In the genomic region with DNA sequence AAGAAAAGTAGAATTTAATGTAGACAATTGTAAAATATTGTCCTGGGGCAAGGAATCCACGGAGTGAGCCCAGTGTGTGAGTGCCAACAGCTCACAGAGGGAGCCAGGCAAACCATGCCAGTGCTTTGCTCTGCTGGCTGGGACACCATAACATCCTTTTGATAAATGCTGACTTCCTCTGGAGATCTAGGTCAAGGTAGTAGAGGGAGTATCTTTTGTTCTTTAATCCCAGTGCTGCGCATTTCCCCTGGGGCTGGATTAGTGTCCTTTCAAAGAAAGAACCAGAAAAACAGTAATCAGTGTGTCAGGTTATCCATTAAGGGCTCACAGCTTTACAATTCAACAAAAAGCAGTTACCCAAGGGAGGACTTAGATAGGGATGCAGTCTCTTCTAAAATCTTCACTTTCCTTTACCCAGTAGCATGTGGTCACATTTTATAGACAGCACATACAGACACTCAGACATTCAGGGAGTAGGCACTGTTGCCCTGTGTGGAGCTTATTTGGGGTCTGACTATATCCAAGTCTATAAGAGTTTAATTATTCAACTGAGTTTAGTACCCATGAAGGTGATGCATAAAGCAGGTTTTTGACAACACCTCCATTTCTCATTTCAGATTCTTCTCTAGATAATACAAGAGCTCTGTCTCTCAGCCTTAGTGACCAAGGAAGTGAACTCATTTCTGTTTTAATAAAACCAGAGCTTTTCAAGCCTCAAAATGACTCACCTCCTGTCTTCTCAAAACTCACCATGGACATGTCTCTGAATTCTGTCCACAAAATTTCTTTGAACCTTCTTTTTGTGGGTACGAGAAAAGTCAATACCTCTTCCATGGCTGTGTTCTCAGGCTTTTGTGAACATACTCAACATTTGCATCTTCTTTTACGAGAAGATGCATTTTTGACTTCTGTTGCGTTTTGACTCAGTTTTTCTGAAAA, we compare ENCODE assay signal across 1 cellular context.
TF ChIP-seq lines count a peak whose summit lies in the region.

No MANE protein-coding gene starts in this region.

TF ChIP-seq in GM23338, 12 proteins besides CTCF, POLR2A, EP300 and RAD21 (continued from another document):
- TF ChIP-seq, protein P1, sequence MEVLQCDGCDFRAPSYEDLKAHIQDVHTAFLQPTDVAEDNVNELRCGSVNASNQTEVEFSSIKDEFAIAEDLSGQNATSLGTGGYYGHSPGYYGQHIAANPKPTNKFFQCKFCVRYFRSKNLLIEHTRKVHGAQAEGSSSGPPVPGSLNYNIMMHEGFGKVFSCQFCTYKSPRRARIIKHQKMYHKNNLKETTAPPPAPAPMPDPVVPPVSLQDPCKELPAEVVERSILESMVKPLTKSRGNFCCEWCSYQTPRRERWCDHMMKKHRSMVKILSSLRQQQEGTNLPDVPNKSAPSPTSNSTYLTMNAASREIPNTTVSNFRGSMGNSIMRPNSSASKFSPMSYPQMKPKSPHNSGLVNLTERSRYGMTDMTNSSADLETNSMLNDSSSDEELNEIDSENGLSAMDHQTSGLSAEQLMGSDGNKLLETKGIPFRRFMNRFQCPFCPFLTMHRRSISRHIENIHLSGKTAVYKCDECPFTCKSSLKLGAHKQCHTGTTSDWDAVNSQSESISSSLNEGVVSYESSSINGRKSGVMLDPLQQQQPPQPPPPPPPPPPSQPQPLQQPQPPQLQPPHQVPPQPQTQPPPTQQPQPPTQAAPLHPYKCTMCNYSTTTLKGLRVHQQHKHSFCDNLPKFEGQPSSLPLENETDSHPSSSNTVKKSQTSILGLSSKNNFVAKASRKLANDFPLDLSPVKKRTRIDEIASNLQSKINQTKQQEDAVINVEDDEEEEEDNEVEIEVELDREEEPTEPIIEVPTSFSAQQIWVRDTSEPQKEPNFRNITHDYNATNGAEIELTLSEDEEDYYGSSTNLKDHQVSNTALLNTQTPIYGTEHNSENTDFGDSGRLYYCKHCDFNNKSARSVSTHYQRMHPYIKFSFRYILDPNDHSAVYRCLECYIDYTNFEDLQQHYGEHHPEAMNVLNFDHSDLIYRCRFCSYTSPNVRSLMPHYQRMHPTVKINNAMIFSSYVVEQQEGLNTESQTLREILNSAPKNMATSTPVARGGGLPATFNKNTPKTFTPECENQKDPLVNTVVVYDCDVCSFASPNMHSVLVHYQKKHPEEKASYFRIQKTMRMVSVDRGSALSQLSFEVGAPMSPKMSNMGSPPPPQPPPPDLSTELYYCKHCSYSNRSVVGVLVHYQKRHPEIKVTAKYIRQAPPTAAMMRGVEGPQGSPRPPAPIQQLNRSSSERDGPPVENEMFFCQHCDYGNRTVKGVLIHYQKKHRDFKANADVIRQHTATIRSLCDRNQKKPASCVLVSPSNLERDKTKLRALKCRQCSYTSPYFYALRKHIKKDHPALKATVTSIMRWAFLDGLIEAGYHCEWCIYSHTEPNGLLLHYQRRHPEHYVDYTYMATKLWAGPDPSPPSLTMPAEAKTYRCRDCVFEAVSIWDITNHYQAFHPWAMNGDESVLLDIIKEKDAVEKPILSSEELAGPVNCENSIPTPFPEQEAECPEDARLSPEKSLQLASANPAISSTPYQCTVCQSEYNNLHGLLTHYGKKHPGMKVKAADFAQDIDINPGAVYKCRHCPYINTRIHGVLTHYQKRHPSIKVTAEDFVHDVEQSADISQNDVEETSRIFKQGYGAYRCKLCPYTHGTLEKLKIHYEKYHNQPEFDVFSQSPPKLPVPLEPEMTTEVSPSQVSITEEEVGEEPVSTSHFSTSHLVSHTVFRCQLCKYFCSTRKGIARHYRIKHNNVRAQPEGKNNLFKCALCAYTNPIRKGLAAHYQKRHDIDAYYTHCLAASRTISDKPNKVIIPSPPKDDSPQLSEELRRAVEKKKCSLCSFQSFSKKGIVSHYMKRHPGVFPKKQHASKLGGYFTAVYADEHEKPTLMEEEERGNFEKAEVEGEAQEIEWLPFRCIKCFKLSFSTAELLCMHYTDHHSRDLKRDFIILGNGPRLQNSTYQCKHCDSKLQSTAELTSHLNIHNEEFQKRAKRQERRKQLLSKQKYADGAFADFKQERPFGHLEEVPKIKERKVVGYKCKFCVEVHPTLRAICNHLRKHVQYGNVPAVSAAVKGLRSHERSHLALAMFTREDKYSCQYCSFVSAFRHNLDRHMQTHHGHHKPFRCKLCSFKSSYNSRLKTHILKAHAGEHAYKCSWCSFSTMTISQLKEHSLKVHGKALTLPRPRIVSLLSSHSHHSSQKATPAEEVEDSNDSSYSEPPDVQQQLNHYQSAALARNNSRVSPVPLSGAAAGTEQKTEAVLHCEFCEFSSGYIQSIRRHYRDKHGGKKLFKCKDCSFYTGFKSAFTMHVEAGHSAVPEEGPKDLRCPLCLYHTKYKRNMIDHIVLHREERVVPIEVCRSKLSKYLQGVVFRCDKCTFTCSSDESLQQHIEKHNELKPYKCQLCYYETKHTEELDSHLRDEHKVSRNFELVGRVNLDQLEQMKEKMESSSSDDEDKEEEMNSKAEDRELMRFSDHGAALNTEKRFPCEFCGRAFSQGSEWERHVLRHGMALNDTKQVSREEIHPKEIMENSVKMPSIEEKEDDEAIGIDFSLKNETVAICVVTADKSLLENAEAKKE (CRISPR knock-in tag; IDR thresholded peaks at IDR 0.05): no peak
- TF ChIP-seq EZH2 (IDR thresholded peaks at IDR 0.05; ENCODE audit: low read depth, unreplicated experiment) (no peak), EZH2phosphoT487 (IDR thresholded peaks at IDR 0.05; ENCODE audit: unreplicated experiment) (no peak), JUNB (IDR thresholded peaks at IDR 0.05; ENCODE audit: unreplicated experiment) (no peak), ZNF331 (CRISPR knock-in tag; IDR thresholded peaks at IDR 0.05; ENCODE audit: low read depth) (no peak)
TF ChIP-seq in GM23338: peak in this region for 0.
